Comparison of ENCODE assay signal across 7 cellular contexts in the genomic region with DNA sequence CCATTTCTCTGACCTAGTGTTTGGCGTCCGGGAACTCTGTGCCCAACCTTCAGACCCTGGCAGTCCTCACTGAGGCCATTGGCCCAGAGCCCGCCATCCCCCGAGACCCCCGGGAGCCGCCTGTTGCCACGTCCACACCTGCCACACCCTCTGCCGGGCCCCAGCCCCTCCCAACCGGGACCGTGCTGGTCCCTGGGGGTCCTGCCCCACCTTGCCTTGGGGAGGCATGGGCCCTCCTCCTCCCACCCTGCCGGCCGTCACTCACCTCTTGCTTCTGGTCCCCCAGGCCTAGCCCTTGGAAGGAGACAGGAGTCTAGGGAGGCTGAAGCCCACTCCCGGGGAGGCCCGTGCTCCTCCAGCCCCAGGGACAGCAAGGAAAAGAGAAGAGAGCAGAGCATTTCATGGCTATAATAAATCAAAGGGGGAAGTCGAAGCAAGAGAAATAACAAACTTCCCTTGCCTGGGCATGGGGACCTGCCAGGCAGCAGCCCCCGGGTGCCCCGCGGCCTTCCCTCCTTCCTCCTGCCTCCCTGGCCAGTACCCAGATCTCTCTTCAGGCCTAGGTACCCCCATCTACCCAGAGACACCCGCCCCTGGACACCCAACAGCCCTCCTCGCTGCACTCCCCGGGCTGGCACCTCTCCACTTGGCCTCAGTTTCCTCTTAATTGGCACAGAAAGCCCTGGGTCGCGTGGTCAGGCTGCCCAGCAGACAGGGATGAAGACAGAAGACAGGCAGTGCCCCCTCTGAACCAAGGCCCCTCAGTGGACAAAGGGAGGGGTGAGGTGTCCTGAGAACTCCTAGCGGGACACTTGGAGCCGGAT. TPM values are rescaled to one million over a fixed set of nuclear protein-coding genes. Genes with fewer than 3 reads are reported as not detected.
DNase-seq lines count a peak whose midpoint lies in the region; ATAC-seq and TF ChIP-seq lines count a peak whose summit lies in the region.
"Had no signal": no experiment of that assay in that cellular context is flagged by ENCODE, and none has a peak within 500 bp of the region (broad histone marks: within the 10 kb centered on the region; RNA-seq: fewer than 3 reads in every experiment).

No MANE protein-coding gene starts in this region.

- H3K27me3 Mint-ChIP-seq in Caco-2 (ENCODE audit: insufficient read depth, unreplicated experiment) = no peaks in the 10 kb centered on the region

- peak overlapping the region; percentile 66 for H3K4me2 ChIP-seq in Karpas-422 (ENCODE audit: low read depth, low read length, poor library complexity, severe bottlenecking)
- H3K4me2 ChIP-seq: smooth muscle cell had no signal

- no peaks in the 10 kb centered on the region for H3K27me3 ChIP-seq in Karpas-422 (ENCODE audit: low read length)
- H3K27me3 ChIP-seq in Caco-2 (replicated peaks; ENCODE audit: control insufficient read depth, insufficient read depth, low read length) = no peaks in the 10 kb centered on the region

- no peak overlapping the region for H3K4me3 Mint-ChIP-seq in Caco-2 (ENCODE audit: unreplicated experiment)

- H3K27ac Mint-ChIP-seq in Caco-2 (ENCODE audit: unreplicated experiment) = no peak overlapping the region

- H3K4me1 ChIP-seq in Karpas-422 (ENCODE audit: low read length) (peaks cover 52% of the 10 kb centered on the region), Caco-2 (0 out of 2 replicates have a peak, but pooled peaks cover 2% of the 10 kb centered on the region)

- DNase-seq in Karpas-422 (peak; percentile 67), caudate nucleus (lab: John Stamatoyannopoulos, UW) (no peak), COLO668 (lab: John Stamatoyannopoulos, UW; ENCODE audit: unreplicated experiment) (no peak), Caco-2 (no peak)

- CTCF ChIA-PET in Caco-2 (lab: Charles Lee) = no interaction called here

- H4K20me1 ChIP-seq in Karpas-422 (ENCODE audit: insufficient read depth, low read depth, low read length) = no peaks in the 10 kb centered on the region

- no peaks in the 10 kb centered on the region for H3K36me3 Mint-ChIP-seq in Caco-2 (ENCODE audit: insufficient read depth, unreplicated experiment)

- no peaks in the 10 kb centered on the region for H3K9me3 ChIP-seq in Karpas-422 (ENCODE audit: low read length)
- H3K9me3 ChIP-seq in Caco-2 = no peaks in the 10 kb centered on the region

- TF ChIP-seq CTCF in Caco-2 (IDR thresholded peaks at IDR 0.05; ENCODE audit: insufficient read depth in 1 of 2, low read depth in 1 of 2, low read length in 1 of 2, severe bottlenecking in 1 of 2, unreplicated experiment in 1 of 2) = no peak

- intact Hi-C loops in Caco-2 (cut with micrococcal nuclease; ENCODE audit: unreplicated experiment) = no loop called here

- peak overlapping the region; percentile 18; the same call in 1 of the 2 replicates for H2AFZ ChIP-seq in Karpas-422 (ENCODE audit: low read length)

- no peaks in the 10 kb centered on the region for H3K9me2 ChIP-seq in Karpas-422 (replicated peaks; ENCODE audit: insufficient read depth, low read length)

- no peaks in the 10 kb centered on the region for H3K79me2 ChIP-seq in Karpas-422 (ENCODE audit: low read length)

- H3K9me3 Mint-ChIP-seq in Caco-2 (ENCODE audit: unreplicated experiment) = no peaks in the 10 kb centered on the region

- H3K4me3 ChIP-seq in Karpas-422 (ENCODE audit: low read length) = peak overlapping the region; percentile 59; the same call in 1 of the 2 replicates
- peak overlapping the region in 5 of 7 experiments; percentile 11 to 28 (median 17) for H3K4me3 ChIP-seq in skin epidermis
- no peak overlapping the region for H3K4me3 ChIP-seq in Caco-2 (ENCODE audit: low read depth, low read length)
- H3K4me3 ChIP-seq: smooth muscle cell had no signal

- H3K9ac ChIP-seq in Karpas-422 (ENCODE audit: low read length) = peak overlapping the region; percentile 79

- no peaks in the 10 kb centered on the region for H3K36me3 ChIP-seq in Karpas-422 (ENCODE audit: insufficient read depth, low read length)
- no peaks in the 10 kb centered on the region for H3K36me3 ChIP-seq in Caco-2 (ENCODE audit: control insufficient read depth, insufficient read depth, low read length)

- POLR2A ChIA-PET in Caco-2 (lab: Charles Lee) = no interaction called here

- ATAC-seq in GM18517 (IDR thresholded peaks at IDR 0.05; ENCODE audit: unreplicated experiment) = no peak

- BruUV-seq in Caco-2 (replicated peaks; lab: Mats Ljungman, UMichigan) = no TSS peak

- H3K27ac ChIP-seq in Karpas-422 (ENCODE audit: low read length) = peak overlapping the region; percentile 84
- peak overlapping the region; percentile 90 for H3K27ac ChIP-seq in caudate nucleus (ENCODE audit: low read depth, low read length)
- peak overlapping the region; percentile 85 to 100 (median 94) for H3K27ac ChIP-seq in skin epidermis

- no peaks in the 10 kb centered on the region for H3K4me1 Mint-ChIP-seq in Caco-2 (ENCODE audit: low read depth, unreplicated experiment)

RNA-seq across cellular contexts. Expression of a gene that starts 13.0 kb away (rescaled TPM):
- total RNA-seq in Karpas-422 (2014; rRNA removed; shearing (Covaris generic); ENCODE audit: low replicate concordance) = 24.9 and 32.8 TPM in 2 replicates
- 27.1 and 30.8 TPM in 2 replicates for total RNA-seq in Caco-2 (2022)

RNA-seq across cellular contexts. Expression of a gene that starts 17.1 kb away (rescaled TPM):
- total RNA-seq in Karpas-422 (2014; rRNA removed; shearing (Covaris generic); ENCODE audit: low replicate concordance) = 114 and 198 TPM in 2 replicates
- total RNA-seq in Caco-2 (2022) = not detected in 2 replicates
- total RNA-seq: smooth muscle cell had no signal

RNA-seq across cellular contexts. Expression of a gene that starts 30.8 kb away (rescaled TPM):
- 40.6 and 119 TPM in 2 replicates for total RNA-seq in Karpas-422 (2014; rRNA removed; shearing (Covaris generic); ENCODE audit: low replicate concordance)
- total RNA-seq in Caco-2 (2022) = 191 and 196 TPM in 2 replicates

RNA-seq across cellular contexts. Expression of a gene that starts 42.9 kb away (rescaled TPM):
- total RNA-seq in Karpas-422 (2014; rRNA removed; shearing (Covaris generic); ENCODE audit: low replicate concordance) = 0.67 and 0.72 TPM in 2 replicates
- not detected in 2 replicates for total RNA-seq in Caco-2 (2022)
- total RNA-seq: smooth muscle cell had no signal

RNA-seq across cellular contexts. Expression of a gene that starts 53.5 kb away (rescaled TPM):
- 0.52 and 4.5 TPM in 2 replicates for total RNA-seq in Karpas-422 (2014; rRNA removed; shearing (Covaris generic); ENCODE audit: low replicate concordance)
- 0.93 and 2.0 TPM in 2 replicates for total RNA-seq in Caco-2 (2022)
- total RNA-seq: smooth muscle cell had no signal

Comparison
In these comparisons a context has a peak if more than half of its experiments do, and no peak if none do; other contexts are left out.
1. RNA of a gene that starts 17.1 kb away (total RNA-seq): 114 to 198 TPM in Karpas-422; not detected in Caco-2; every median in the first group is over 100 times any median in the second.
2. Peak in every context shown above with its lines, with median percentiles within 50 percentile points of each other: H3K27ac ChIP-seq.